1 cellular context compared by ENCODE assay signal in the genomic region with DNA sequence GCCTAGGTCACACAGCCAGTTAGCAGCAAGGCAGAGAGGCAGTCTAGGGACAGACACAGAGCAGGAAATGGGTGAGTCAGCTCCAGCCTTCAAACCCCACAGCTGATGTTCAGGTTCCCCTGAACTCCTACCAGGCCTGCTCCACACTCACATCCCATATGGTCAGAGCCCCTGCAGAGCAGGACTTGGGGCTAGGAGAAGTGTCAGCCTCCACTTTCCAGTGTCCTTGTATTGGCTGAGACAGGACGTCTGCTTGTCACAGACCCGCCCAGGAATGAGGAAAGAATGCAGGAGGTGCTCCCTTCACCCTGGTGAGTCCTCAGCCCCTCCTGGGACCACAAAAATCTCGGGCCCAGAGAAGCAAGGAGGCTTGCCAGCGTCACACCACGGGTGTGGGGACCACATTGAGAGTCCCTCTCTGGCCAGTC.
TF ChIP-seq lines count a peak whose summit lies in the region.

No MANE protein-coding gene starts in this region.

TF ChIP-seq in K562, 482 proteins besides CTCF, POLR2A, EP300 and RAD21:
- TF ChIP-seq, protein P1, sequence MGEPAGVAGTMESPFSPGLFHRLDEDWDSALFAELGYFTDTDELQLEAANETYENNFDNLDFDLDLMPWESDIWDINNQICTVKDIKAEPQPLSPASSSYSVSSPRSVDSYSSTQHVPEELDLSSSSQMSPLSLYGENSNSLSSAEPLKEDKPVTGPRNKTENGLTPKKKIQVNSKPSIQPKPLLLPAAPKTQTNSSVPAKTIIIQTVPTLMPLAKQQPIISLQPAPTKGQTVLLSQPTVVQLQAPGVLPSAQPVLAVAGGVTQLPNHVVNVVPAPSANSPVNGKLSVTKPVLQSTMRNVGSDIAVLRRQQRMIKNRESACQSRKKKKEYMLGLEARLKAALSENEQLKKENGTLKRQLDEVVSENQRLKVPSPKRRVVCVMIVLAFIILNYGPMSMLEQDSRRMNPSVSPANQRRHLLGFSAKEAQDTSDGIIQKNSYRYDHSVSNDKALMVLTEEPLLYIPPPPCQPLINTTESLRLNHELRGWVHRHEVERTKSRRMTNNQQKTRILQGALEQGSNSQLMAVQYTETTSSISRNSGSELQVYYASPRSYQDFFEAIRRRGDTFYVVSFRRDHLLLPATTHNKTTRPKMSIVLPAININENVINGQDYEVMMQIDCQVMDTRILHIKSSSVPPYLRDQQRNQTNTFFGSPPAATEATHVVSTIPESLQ (CRISPR knock-in tag; IDR thresholded peaks at IDR 0.05) = no peak
- TF ChIP-seq ZNF263 (CRISPR knock-in tag; IDR thresholded peaks at IDR 0.05; ENCODE audit: borderline replicate concordance) (peak; percentile 79), HDAC1 (IDR thresholded peaks at IDR 0.05) (no peak), TFAM (CRISPR knock-in tag; conservative IDR thresholded peaks at IDR 0.05) (no peak)
